In the genomic region with DNA sequence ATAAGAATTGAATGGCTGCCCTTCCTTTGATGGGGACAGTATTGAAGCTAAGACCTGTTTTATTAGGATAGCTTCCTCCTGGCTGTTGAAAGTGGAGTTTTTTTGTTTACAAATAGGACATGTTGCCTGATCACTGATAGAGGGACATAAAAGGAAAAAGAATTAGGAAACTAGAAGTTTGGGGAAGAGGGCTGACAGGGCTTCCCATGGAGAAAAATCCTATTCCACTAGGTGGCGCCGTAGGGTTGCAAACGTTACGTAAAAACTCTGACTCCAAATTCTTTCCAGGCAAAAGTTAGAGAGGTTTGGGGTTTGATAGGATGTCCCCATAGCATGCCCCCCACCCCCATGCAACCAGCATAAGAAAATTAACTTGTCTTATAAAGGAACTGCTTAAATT, we compare ENCODE assay signal across 2 cellular contexts.
TF ChIP-seq lines count a peak whose summit lies in the region.

No MANE protein-coding gene starts in this region.

TF ChIP-seq in A549, 52 proteins besides CTCF, POLR2A, EP300 and RAD21:
- TF ChIP-seq, protein P1, sequence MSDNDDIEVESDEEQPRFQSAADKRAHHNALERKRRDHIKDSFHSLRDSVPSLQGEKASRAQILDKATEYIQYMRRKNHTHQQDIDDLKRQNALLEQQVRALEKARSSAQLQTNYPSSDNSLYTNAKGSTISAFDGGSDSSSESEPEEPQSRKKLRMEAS (IDR thresholded peaks at IDR 0.05), result no peak
- no peak for TF ChIP-seq ZSCAN20 (CRISPR knock-in tag; IDR thresholded peaks at IDR 0.05)
- TF ChIP-seq KDM1A (IDR thresholded peaks at IDR 0.05; ENCODE audit: low read depth), result no peak
- TF ChIP-seq, protein P2, sequence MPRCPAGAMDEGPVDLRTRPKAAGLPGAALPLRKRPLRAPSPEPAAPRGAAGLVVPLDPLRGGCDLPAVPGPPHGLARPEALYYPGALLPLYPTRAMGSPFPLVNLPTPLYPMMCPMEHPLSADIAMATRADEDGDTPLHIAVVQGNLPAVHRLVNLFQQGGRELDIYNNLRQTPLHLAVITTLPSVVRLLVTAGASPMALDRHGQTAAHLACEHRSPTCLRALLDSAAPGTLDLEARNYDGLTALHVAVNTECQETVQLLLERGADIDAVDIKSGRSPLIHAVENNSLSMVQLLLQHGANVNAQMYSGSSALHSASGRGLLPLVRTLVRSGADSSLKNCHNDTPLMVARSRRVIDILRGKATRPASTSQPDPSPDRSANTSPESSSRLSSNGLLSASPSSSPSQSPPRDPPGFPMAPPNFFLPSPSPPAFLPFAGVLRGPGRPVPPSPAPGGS (IDR thresholded peaks at IDR 0.05), result no peak

TF ChIP-seq in endothelial cell of umbilical vein, 7 proteins besides CTCF, POLR2A, EP300 and RAD21:
- no peak for TF ChIP-seq GATA2 (IDR thresholded peaks at IDR 0.05; ENCODE audit: insufficient read depth, insufficient read length, low read depth, low read length)
- TF ChIP-seq POLR2AphosphoS5 (IDR thresholded peaks at IDR 0.05; ENCODE audit: insufficient read depth, low read depth, low read length), result no peak
- TF ChIP-seq MYC (IDR thresholded peaks at IDR 0.05; ENCODE audit: low read depth, low read length), result no peak
- TF ChIP-seq, protein P1 (IDR thresholded peaks at IDR 0.05; ENCODE audit: insufficient read depth, insufficient read length), result no peak
- TF ChIP-seq FOS (IDR thresholded peaks at IDR 0.05; ENCODE audit: borderline replicate concordance, insufficient read depth, low read length), result no peak
- TF ChIP-seq EZH2 (IDR thresholded peaks at IDR 0.05; ENCODE audit: borderline replicate concordance, low read depth, low read length, severe bottlenecking), result no peak
- no peak for TF ChIP-seq JUN (IDR thresholded peaks at IDR 0.05; ENCODE audit: borderline replicate concordance, insufficient read depth, insufficient read length, low read depth)
TF ChIP-seq in endothelial cell of umbilical vein: peak in this region for 0.
